18 cellular contexts compared by ENCODE assay signal in the genomic region with DNA sequence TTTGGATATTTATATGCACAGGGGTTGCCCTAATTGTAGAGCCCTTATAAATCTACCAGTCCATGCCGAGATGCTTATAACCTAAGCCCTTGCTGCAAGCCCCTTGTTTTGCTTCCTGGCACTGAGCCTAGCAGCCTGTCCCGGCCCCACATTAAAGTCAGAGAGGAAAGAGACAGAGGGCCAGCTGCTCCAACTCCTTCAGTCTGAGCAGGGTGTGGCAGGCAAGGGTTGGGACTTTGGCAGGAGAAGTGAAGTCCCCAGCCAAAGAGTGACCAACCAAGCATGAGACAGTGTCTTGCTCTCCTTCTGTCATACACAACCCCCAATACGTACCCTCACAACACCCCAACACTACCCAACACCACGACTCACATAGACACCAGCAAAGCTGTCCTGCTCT. TPM values are rescaled to one million over a fixed set of nuclear protein-coding genes. Genes with fewer than 3 reads are reported as not detected.
DNase-seq lines count a peak whose midpoint lies in the region; ATAC-seq, FAIRE-seq and TF ChIP-seq lines count a peak whose summit lies in the region.
"Had no signal": no experiment of that assay in that cellular context is flagged by ENCODE, and none has a peak within 500 bp of the region (broad histone marks: within the 10 kb centered on the region; RNA-seq: fewer than 3 reads in every experiment).

No MANE protein-coding gene starts in this region.

- ATAC-seq in activated T-helper 17 cell treated with anti-CD3 and anti-CD28 coated beads, Interleukin-2, amount 50 U/mL, for 72 hours (replicated peaks): no peak
- no peak for ATAC-seq in activated T-cell treated with anti-CD3 and anti-CD28 coated beads, Interleukin-2, amount 50 U/mL, for 72 hours (replicated peaks in 1 of 2)
- ATAC-seq in stimulated activated effector memory CD8-positive, alpha-beta T cell treated with anti-CD3 and anti-CD28 coated beads, Interleukin-12 subunit alpha, Interleukin-12 subunit beta, amount 100 ng/mL, for 72 hours: no peak
- ATAC-seq: PC-3; stimulated activated naive B cell treated with anti-CD40 and anti-IgM and Interleukin-4, amounts not matched to agents 10 μg/mL and 1 μg/mL and 100 μg/mL, for 72 hours had no signal

- no peak overlapping the region for H3K27ac Mint-ChIP-seq in activated T-helper 17 cell treated with anti-CD3 and anti-CD28 coated beads, Interleukin-2, amount 50 U/mL, for 72 hours
- no peak overlapping the region for H3K27ac Mint-ChIP-seq in activated T-cell treated with anti-CD3 and anti-CD28 coated beads, Interleukin-2, amount 50 U/mL, for 72 hours
- no peak overlapping the region for H3K27ac Mint-ChIP-seq in stimulated activated effector memory CD8-positive, alpha-beta T cell treated with anti-CD3 and anti-CD28 coated beads, Interleukin-12 subunit alpha, Interleukin-12 subunit beta, amount 100 ng/mL, for 72 hours
- H3K27ac Mint-ChIP-seq: activated naive CD4-positive, alpha-beta T cell treated with anti-CD3 and anti-CD28 coated beads, Interleukin-2, amount 50 U/mL, for 24 hours; stimulated activated naive B cell treated with anti-CD40 and anti-IgM and Interleukin-4, amounts not matched to agents 10 μg/mL and 1 μg/mL and 100 μg/mL, for 72 hours had no signal

- H3K36me3 Mint-ChIP-seq in activated T-helper 17 cell treated with anti-CD3 and anti-CD28 coated beads, Interleukin-2, amount 50 U/mL, for 72 hours (ENCODE audit: low read depth): no peaks in the 10 kb centered on the region
- no peaks in the 10 kb centered on the region for H3K36me3 Mint-ChIP-seq in activated T-cell treated with anti-CD3 and anti-CD28 coated beads, Interleukin-2, amount 50 U/mL, for 72 hours (ENCODE audit: insufficient read depth in 2 of 2)
- H3K36me3 Mint-ChIP-seq in stimulated activated effector memory CD8-positive, alpha-beta T cell treated with anti-CD3 and anti-CD28 coated beads, Interleukin-12 subunit alpha, Interleukin-12 subunit beta, amount 100 ng/mL, for 72 hours: no peaks in the 10 kb centered on the region
- H3K36me3 Mint-ChIP-seq: activated naive CD4-positive, alpha-beta T cell treated with anti-CD3 and anti-CD28 coated beads, Interleukin-2, amount 50 U/mL, for 24 hours; stimulated activated naive B cell treated with anti-CD40 and anti-IgM and Interleukin-4, amounts not matched to agents 10 μg/mL and 1 μg/mL and 100 μg/mL, for 72 hours had no signal

- peak; percentile 80 for DNase-seq in DMS 273 (lab: John Stamatoyannopoulos, UW; ENCODE audit: unreplicated experiment)
- peak; percentile 70 for DNase-seq in NCI-H524 treated with DMSO at 0.1 percent for 48 hours (lab: John Stamatoyannopoulos, UW)
- DNase-seq in left kidney (ENCODE audit: low read depth, low spot score): peak; percentile 63
- no peak for DNase-seq in activated T-cell treated with anti-CD3 and anti-CD28 coated beads, Interleukin-2, amount 50 U/mL, for 72 hours
- DNase-seq in stimulated activated effector memory CD8-positive, alpha-beta T cell treated with anti-CD3 and anti-CD28 coated beads, Interleukin-12 subunit alpha, Interleukin-12 subunit beta, amount 100 ng/mL, for 72 hours (ENCODE audit: low spot score in 2 of 2): no peak
- DNase-seq in H54 (ENCODE audit: insufficient read length, low spot score): no peak
- DNase-seq: aorta; GF-D8; KBM-7; NCI-H187 treated with DMSO at 0.1 percent for 48 hours; NCI-H510A treated with DMSO at 0.1 percent for 48 hours; PC-3; SHP77 treated with DMSO at 0.1 percent for 48 hours; stimulated activated naive B cell treated with anti-CD40 and anti-IgM and Interleukin-4, amounts not matched to agents 10 μg/mL and 1 μg/mL and 100 μg/mL, for 72 hours had no signal

- no peak for TF ChIP-seq POLR2A in H54 (IDR thresholded peaks at IDR 0.05; ENCODE audit: low read depth, low read length)

- TF ChIP-seq EP300 in Ishikawa (IDR thresholded peaks at IDR 0.05; ENCODE audit: borderline replicate concordance): no peak

- no peak for TF ChIP-seq RAD21 in Ishikawa (IDR thresholded peaks at IDR 0.05; ENCODE audit: low read depth)

- H3K4me1 Mint-ChIP-seq in activated T-helper 17 cell treated with anti-CD3 and anti-CD28 coated beads, Interleukin-2, amount 50 U/mL, for 72 hours: no peaks in the 10 kb centered on the region
- H3K4me1 Mint-ChIP-seq in activated T-cell treated with anti-CD3 and anti-CD28 coated beads, Interleukin-2, amount 50 U/mL, for 72 hours (ENCODE audit: low read depth): no peaks in the 10 kb centered on the region
- no peaks in the 10 kb centered on the region for H3K4me1 Mint-ChIP-seq in stimulated activated effector memory CD8-positive, alpha-beta T cell treated with anti-CD3 and anti-CD28 coated beads, Interleukin-12 subunit alpha, Interleukin-12 subunit beta, amount 100 ng/mL, for 72 hours
- H3K4me1 Mint-ChIP-seq: activated naive CD4-positive, alpha-beta T cell treated with anti-CD3 and anti-CD28 coated beads, Interleukin-2, amount 50 U/mL, for 24 hours; central memory CD8-positive, alpha-beta T cell; stimulated activated naive B cell treated with anti-CD40 and anti-IgM and Interleukin-4, amounts not matched to agents 10 μg/mL and 1 μg/mL and 100 μg/mL, for 72 hours had no signal

- no peak for FAIRE-seq in H54 (lab: Jason Lieb, UNC)

- H3K27me3 Mint-ChIP-seq in activated T-helper 17 cell treated with anti-CD3 and anti-CD28 coated beads, Interleukin-2, amount 50 U/mL, for 72 hours: peaks cover 12% of the 10 kb centered on the region
- no peaks in the 10 kb centered on the region for H3K27me3 Mint-ChIP-seq in activated T-cell treated with anti-CD3 and anti-CD28 coated beads, Interleukin-2, amount 50 U/mL, for 72 hours (ENCODE audit: low read depth)

- H3K9me3 Mint-ChIP-seq in activated T-helper 17 cell treated with anti-CD3 and anti-CD28 coated beads, Interleukin-2, amount 50 U/mL, for 72 hours: no peaks in the 10 kb centered on the region
- H3K9me3 Mint-ChIP-seq in activated T-cell treated with anti-CD3 and anti-CD28 coated beads, Interleukin-2, amount 50 U/mL, for 72 hours: no peaks in the 10 kb centered on the region
- H3K9me3 Mint-ChIP-seq in stimulated activated effector memory CD8-positive, alpha-beta T cell treated with anti-CD3 and anti-CD28 coated beads, Interleukin-12 subunit alpha, Interleukin-12 subunit beta, amount 100 ng/mL, for 72 hours: no peaks in the 10 kb centered on the region
- H3K9me3 Mint-ChIP-seq: activated naive CD4-positive, alpha-beta T cell treated with anti-CD3 and anti-CD28 coated beads, Interleukin-2, amount 50 U/mL, for 24 hours; central memory CD8-positive, alpha-beta T cell; stimulated activated naive B cell treated with anti-CD40 and anti-IgM and Interleukin-4, amounts not matched to agents 10 μg/mL and 1 μg/mL and 100 μg/mL, for 72 hours had no signal

- H3K4me3 Mint-ChIP-seq in activated T-helper 17 cell treated with anti-CD3 and anti-CD28 coated beads, Interleukin-2, amount 50 U/mL, for 72 hours: no peak overlapping the region
- H3K4me3 Mint-ChIP-seq in activated T-cell treated with anti-CD3 and anti-CD28 coated beads, Interleukin-2, amount 50 U/mL, for 72 hours: no peak overlapping the region
- no peak overlapping the region for H3K4me3 Mint-ChIP-seq in stimulated activated effector memory CD8-positive, alpha-beta T cell treated with anti-CD3 and anti-CD28 coated beads, Interleukin-12 subunit alpha, Interleukin-12 subunit beta, amount 100 ng/mL, for 72 hours
- H3K4me3 Mint-ChIP-seq: activated naive CD4-positive, alpha-beta T cell treated with anti-CD3 and anti-CD28 coated beads, Interleukin-2, amount 50 U/mL, for 24 hours; central memory CD8-positive, alpha-beta T cell; stimulated activated naive B cell treated with anti-CD40 and anti-IgM and Interleukin-4, amounts not matched to agents 10 μg/mL and 1 μg/mL and 100 μg/mL, for 72 hours had no signal

TF ChIP-seq in Ishikawa, 13 proteins besides CTCF, POLR2A, EP300 and RAD21:
- TF ChIP-seq TEAD4 (IDR thresholded peaks at IDR 0.05): no peak
- peak; percentile 71 for TF ChIP-seq NFIC (IDR thresholded peaks at IDR 0.05)
- no peak for TF ChIP-seq EGR1 (IDR thresholded peaks at IDR 0.05)
- no peak for TF ChIP-seq FOXM1 (IDR thresholded peaks at IDR 0.05; ENCODE audit: borderline replicate concordance, low read depth)

RNA-seq across cellular contexts. Expression of gene FZD7, which starts 54.7 kb away (rescaled TPM):
- 1 to 10 TPM in 1 of 2 donors, under 1 TPM in 1; 0.06 to 1.6 TPM for total RNA-seq in activated T-helper 17 cell treated with anti-CD3 and anti-CD28 coated beads, Interleukin-2, amount 50 U/mL, for 72 hours
- total RNA-seq in activated T-cell treated with anti-CD3 and anti-CD28 coated beads, Interleukin-2, amount 50 U/mL, for 72 hours: 1 to 10 TPM; 1.1 to 1.4 TPM

Comparison
In these comparisons a context has a peak if more than half of its experiments do, and no peak if none do; other contexts are left out.
1. DNase-seq: peak in DMS 273 (single experiment), NCI-H524 treated with DMSO at 0.1 percent for 48 hours (single experiment) and left kidney (single experiment); none in activated T-cell treated with anti-CD3 and anti-CD28 coated beads, Interleukin-2, amount 50 U/mL, for 72 hours (0 of 2), stimulated activated effector memory CD8-positive, alpha-beta T cell treated with anti-CD3 and anti-CD28 coated beads, Interleukin-12 subunit alpha, Interleukin-12 subunit beta, amount 100 ng/mL, for 72 hours (0 of 2) and H54 (single experiment).